2 cellular contexts compared by ENCODE assay signal in the genomic region with DNA sequence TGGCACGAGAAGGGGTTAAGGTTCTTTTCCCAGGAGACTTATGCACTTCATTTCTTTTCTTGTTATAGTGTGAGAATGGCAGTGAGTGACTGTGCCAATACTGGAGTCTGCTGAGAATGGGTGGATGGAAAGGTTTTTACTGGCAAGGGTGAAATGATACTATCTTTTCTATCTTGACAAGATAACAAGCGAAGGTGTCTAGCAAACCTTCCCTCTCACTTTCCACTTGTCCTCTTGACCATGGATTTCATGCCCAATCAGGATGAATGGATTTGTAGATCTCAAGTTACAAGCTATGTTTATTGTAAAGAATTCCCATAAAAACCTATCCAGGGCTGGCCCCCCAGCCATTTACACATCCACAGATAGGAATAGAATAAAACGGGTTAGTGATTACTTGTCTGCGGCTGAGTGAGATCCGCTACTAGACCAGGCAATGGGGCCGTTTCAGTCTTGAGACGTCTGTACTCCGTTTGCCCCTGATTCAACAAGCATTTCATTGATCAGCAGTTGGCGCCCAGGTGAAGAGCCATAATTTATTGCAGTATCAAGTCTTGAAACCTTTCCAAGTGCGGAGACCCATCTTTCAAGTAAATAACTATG.
A peak's percentile ranks its signal among the peaks of the same experiment; 100 is the strongest.
TF ChIP-seq lines count a peak whose summit lies in the region.

No MANE protein-coding gene starts in this region.

TF ChIP-seq in HEK293, 187 proteins besides CTCF, POLR2A, EP300 and RAD21 (continued from another document and continues in another):
- TF ChIP-seq ZNF513 (tag by site-specific recombination; IDR thresholded peaks at IDR 0.05) (no peak; the same call in 1 of the 2 replicates), ZNF521 (tag by site-specific recombination; IDR thresholded peaks at IDR 0.05) (no peak), HOXC10 (CRISPR knock-in tag; IDR thresholded peaks at IDR 0.05) (no peak), ZBTB20 (tag by site-specific recombination; IDR thresholded peaks at IDR 0.05) (0 out of 2 replicates have a peak, but pooled peaks have one; percentile 33), ZNF473 (tag by site-specific recombination; IDR thresholded peaks at IDR 0.05) (no peak), ZNF561 (tag by site-specific recombination; IDR thresholded peaks at IDR 0.05; ENCODE audit: borderline replicate concordance) (peak; percentile 31; the same call in 1 of the 2 replicates), HOXD13 (CRISPR knock-in tag; IDR thresholded peaks at IDR 0.05; ENCODE audit: borderline replicate concordance) (no peak), WT1 (tag by site-specific recombination; IDR thresholded peaks at IDR 0.05) (no peak), ZNF23 (tag by site-specific recombination; IDR thresholded peaks at IDR 0.05; ENCODE audit: borderline replicate concordance) (no peak), PRDM6 (tag by site-specific recombination; IDR thresholded peaks at IDR 0.05) (peak; percentile 74), ZNF777 (tag by site-specific recombination; IDR thresholded peaks at IDR 0.05; ENCODE audit: borderline replicate concordance) (no peak), ZNF416 (tag by site-specific recombination; IDR thresholded peaks at IDR 0.05) (no peak), GLIS1 (tag by site-specific recombination; IDR thresholded peaks at IDR 0.05) (peak; percentile 32; the same call in 1 of the 2 replicates), ZNF544 (tag by site-specific recombination; IDR thresholded peaks at IDR 0.05) (no peak), PRDM1 (tag by site-specific recombination; IDR thresholded peaks at IDR 0.05) (peak; percentile 58), ZNF350 (tag by site-specific recombination; IDR thresholded peaks at IDR 0.05) (no peak), ZNF433 (tag by site-specific recombination; IDR thresholded peaks at IDR 0.05; ENCODE audit: low read depth) (no peak), KLF8 (tag by site-specific recombination; IDR thresholded peaks at IDR 0.05) (peak; percentile 77), YY2 (tag by site-specific recombination; IDR thresholded peaks at IDR 0.05) (no peak), ZNF394 (tag by site-specific recombination; IDR thresholded peaks at IDR 0.05; ENCODE audit: borderline replicate concordance) (peak; percentile 30; the same call in 1 of the 2 replicates), ZNF239 (tag by site-specific recombination; IDR thresholded peaks at IDR 0.05) (no peak), SP7 (tag by site-specific recombination; IDR thresholded peaks at IDR 0.05) (peak; percentile 70), ZNF791 (tag by site-specific recombination; IDR thresholded peaks at IDR 0.05) (no peak)
- TF ChIP-seq, protein P1, sequence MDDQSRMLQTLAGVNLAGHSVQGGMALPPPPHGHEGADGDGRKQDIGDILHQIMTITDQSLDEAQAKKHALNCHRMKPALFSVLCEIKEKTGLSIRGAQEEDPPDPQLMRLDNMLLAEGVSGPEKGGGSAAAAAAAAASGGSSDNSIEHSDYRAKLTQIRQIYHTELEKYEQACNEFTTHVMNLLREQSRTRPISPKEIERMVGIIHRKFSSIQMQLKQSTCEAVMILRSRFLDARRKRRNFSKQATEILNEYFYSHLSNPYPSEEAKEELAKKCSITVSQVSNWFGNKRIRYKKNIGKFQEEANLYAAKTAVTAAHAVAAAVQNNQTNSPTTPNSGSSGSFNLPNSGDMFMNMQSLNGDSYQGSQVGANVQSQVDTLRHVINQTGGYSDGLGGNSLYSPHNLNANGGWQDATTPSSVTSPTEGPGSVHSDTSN (CRISPR knock-in tag; IDR thresholded peaks at IDR 0.05): no peak
- TF ChIP-seq, protein P2, sequence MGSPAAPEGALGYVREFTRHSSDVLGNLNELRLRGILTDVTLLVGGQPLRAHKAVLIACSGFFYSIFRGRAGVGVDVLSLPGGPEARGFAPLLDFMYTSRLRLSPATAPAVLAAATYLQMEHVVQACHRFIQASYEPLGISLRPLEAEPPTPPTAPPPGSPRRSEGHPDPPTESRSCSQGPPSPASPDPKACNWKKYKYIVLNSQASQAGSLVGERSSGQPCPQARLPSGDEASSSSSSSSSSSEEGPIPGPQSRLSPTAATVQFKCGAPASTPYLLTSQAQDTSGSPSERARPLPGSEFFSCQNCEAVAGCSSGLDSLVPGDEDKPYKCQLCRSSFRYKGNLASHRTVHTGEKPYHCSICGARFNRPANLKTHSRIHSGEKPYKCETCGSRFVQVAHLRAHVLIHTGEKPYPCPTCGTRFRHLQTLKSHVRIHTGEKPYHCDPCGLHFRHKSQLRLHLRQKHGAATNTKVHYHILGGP (tag by site-specific recombination; IDR thresholded peaks at IDR 0.05): no peak
- TF ChIP-seq, protein P3, sequence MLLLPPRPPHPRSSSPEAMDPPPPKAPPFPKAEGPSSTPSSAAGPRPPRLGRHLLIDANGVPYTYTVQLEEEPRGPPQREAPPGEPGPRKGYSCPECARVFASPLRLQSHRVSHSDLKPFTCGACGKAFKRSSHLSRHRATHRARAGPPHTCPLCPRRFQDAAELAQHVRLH (tag by site-specific recombination; IDR thresholded peaks at IDR 0.05): peak; percentile 84

TF ChIP-seq in HEK293T, 16 proteins besides CTCF, POLR2A, EP300 and RAD21 (continued from another document):
- no peak for TF ChIP-seq CTBP1 (IDR thresholded peaks at IDR 0.05; ENCODE audit: borderline replicate concordance)
- no peak for TF ChIP-seq ARNT (IDR thresholded peaks at IDR 0.05)
